ENCODE assay signal across 8 cellular contexts in the genomic region with DNA sequence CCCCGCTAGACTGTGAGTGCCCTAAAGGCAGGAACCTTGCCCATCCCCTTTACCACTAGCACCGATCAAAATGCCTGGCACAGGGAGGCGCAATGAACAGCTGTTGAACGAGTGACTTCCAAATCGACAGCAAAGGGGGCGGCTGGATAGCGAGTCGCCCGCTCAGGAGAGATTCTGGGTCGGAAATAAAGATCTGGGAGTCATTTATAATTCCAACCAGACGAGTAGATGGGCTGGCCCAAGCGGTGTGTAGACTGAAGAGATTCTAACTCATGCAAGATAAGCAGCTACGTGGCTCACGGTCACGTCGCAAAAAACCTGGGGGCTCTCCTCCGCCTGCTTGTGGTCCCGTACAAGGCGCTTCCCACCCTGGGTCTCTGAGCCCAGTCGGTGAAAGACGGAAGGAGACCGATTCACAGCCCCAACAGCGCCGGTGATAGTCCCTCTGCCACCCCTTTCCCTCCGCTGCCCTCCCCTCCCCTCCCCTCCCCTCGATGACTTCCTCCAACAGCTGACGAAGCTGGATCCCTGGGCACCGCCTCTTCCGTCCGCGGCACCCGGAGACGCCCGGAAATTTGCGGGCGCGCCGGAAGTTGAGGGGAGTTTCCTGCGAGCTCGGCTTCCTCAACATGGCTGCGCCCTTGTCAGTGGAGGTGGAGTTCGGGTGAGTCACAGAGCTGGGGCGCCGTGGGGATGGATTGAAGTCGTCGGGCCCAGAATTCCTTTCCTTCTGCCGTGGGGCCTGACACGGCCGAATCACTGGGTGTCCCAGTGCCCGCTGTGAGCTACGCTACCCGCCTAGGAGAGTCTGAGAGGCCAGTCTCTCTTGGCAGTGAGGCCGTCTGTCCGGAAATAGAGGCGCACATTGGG. TPM values are rescaled to one million over a fixed set of nuclear protein-coding genes. Genes with fewer than 3 reads are reported as not detected.
DNase-seq lines count a peak whose midpoint lies in the region; ATAC-seq and TF ChIP-seq lines count a peak whose summit lies in the region.

Gene URM1, plus strand, starts transcription at position 623 of the 870 bp plus-strand sequence. Its CDS starts 7 bp downstream, at position 630.

- H3K27me3 ChIP-seq in H7 (ENCODE audit: control insufficient read depth, insufficient read depth, low read length) = peaks cover 8% of the 10 kb centered on the region

- peak within 1 kb of the TSS; percentile 61 for H3K4me3 ChIP-seq in H7 (ENCODE audit: insufficient read depth, low read depth, low read length)

- peak; percentile 76 for TF ChIP-seq POLR2A in Raji (IDR thresholded peaks at IDR 0.05; ENCODE audit: insufficient read depth, low read depth, low read length)

- H3K27ac Mint-ChIP-seq in natural killer cell treated with Interleukin-12 subunit alpha and Interleukin-12 subunit beta and Interleukin-15 and Interleukin-18, amount 100 ng/mL, for 72 hours = peak within 1 kb of the TSS; percentile 68 to 99

- no peaks in the 10 kb centered on the region for H3K9me3 Mint-ChIP-seq in natural killer cell treated with Interleukin-12 subunit alpha and Interleukin-12 subunit beta and Interleukin-15 and Interleukin-18, amount 100 ng/mL, for 72 hours

- H3K4me3 Mint-ChIP-seq in natural killer cell treated with Interleukin-12 subunit alpha and Interleukin-12 subunit beta and Interleukin-15 and Interleukin-18, amount 100 ng/mL, for 72 hours = peak within 1 kb of the TSS; percentile 93

- no peaks in the 10 kb centered on the region for H3K36me3 ChIP-seq in H7 (replicated peaks; ENCODE audit: control insufficient read depth, insufficient read depth, low read length)

- H3K4me1 Mint-ChIP-seq in natural killer cell treated with Interleukin-12 subunit alpha and Interleukin-12 subunit beta and Interleukin-15 and Interleukin-18, amount 100 ng/mL, for 72 hours (ENCODE audit: low read depth in 2 of 2) = peaks cover 29 to 30% of the 10 kb centered on the region in 2 donors

- H3K36me3 Mint-ChIP-seq in natural killer cell treated with Interleukin-12 subunit alpha and Interleukin-12 subunit beta and Interleukin-15 and Interleukin-18, amount 100 ng/mL, for 72 hours = peaks cover 6% of the 10 kb centered on the region

- no peaks in the 10 kb centered on the region for H3K27me3 Mint-ChIP-seq in natural killer cell treated with Interleukin-12 subunit alpha and Interleukin-12 subunit beta and Interleukin-15 and Interleukin-18, amount 100 ng/mL, for 72 hours

- ATAC-seq in natural killer cell treated with Interleukin-12 subunit alpha and Interleukin-12 subunit beta and Interleukin-15 and Interleukin-18, amount 100 ng/mL, for 72 hours = peak; percentile 98

- peak; percentile 96 for DNase-seq in ELF-1 (ENCODE audit: low read depth, low spot score)
- peak; percentile 98 for DNase-seq in H7
- peak; percentile 98 for DNase-seq in M059J (ENCODE audit: low read depth)
- DNase-seq in activated T-helper 9 cell treated with anti-CD3 and anti-CD28 coated beads, Interleukin-2, amount 50 U/mL, for 16 hours (ENCODE audit: low read depth) = peak; percentile 96
- peak; percentile 93 for DNase-seq in fibroblast of peridontal ligament (ENCODE audit: extremely low read depth)
- peak; percentile 96 for DNase-seq in natural killer cell treated with Interleukin-12 subunit alpha and Interleukin-12 subunit beta and Interleukin-15 and Interleukin-18, amount 100 ng/mL, for 72 hours (ENCODE audit: low spot score)
- peak; percentile 96 for DNase-seq in stimulated activated naive CD4-positive, alpha-beta T cell treated with Interleukin-2 at 50 U/mL for 16 hours (lab: John Stamatoyannopoulos, UW)

RNA-seq across cellular contexts. Expression of gene URM1, which starts in this region (rescaled TPM):
- 74.3 and 99.6 TPM in 2 replicates for total RNA-seq in H7 (2014; rRNA removed; shearing (Covaris generic))
- 40.8 and 50.7 TPM in 2 replicates for total RNA-seq in M059J (2014; rRNA removed; shearing (Covaris generic))
- 10 to 100 TPM; 83.6 to 89.4 TPM for total RNA-seq in natural killer cell treated with Interleukin-12 subunit alpha and Interleukin-12 subunit beta and Interleukin-15 and Interleukin-18, amount 100 ng/mL, for 72 hours

Comparison
In these comparisons a context has a peak if more than half of its experiments do, and no peak if none do; other contexts are left out.
1. Peak in every context shown above with its lines: DNase-seq, ATAC-seq and H3K4me3 ChIP-seq.